1 cellular context compared by ENCODE assay signal in genomic region chr3:44649709-44650108, GRCh38.
TF ChIP-seq lines count a peak whose summit lies in the region.

No MANE protein-coding gene starts in this region.

TF ChIP-seq in H1, 55 proteins besides CTCF, POLR2A, EP300 and RAD21:
- no peak for TF ChIP-seq HDAC2 (IDR thresholded peaks at IDR 0.05; ENCODE audit: borderline replicate concordance in 1 of 2, low read depth in 2 of 2, low read length in 2 of 2)
- no peak for TF ChIP-seq GABPA (IDR thresholded peaks at IDR 0.05; ENCODE audit: borderline replicate concordance, insufficient read depth, low read length)
- TF ChIP-seq POLR2AphosphoS5 (IDR thresholded peaks at IDR 0.05; ENCODE audit: low read depth, low read length): no peak
- no peak for TF ChIP-seq TCF12 (IDR thresholded peaks at IDR 0.05; ENCODE audit: low read depth, low read length)
- TF ChIP-seq SAP30 (IDR thresholded peaks at IDR 0.05; ENCODE audit: insufficient read depth, insufficient replicate concordance, low read length): no peak
- no peak for TF ChIP-seq SIRT6 (IDR thresholded peaks at IDR 0.05; ENCODE audit: low read length)
- TF ChIP-seq YY1 (IDR thresholded peaks at IDR 0.05; ENCODE audit: low read depth, low read length): no peak
- TF ChIP-seq CTBP2 (IDR thresholded peaks at IDR 0.05; ENCODE audit: borderline replicate concordance, insufficient read depth, insufficient read length, low read length): no peak
- no peak for TF ChIP-seq CREB1 (IDR thresholded peaks at IDR 0.05)
- no peak for TF ChIP-seq TAF7 (optimal IDR thresholded peaks at IDR 0.05; ENCODE audit: borderline replicate concordance, low read depth, low read length)
- no peak for TF ChIP-seq EZH2 (IDR thresholded peaks at IDR 0.05; ENCODE audit: low read depth, low read length, severe bottlenecking)
- no peak for TF ChIP-seq JUND (IDR thresholded peaks at IDR 0.05; ENCODE audit: low read length)
- no peak for TF ChIP-seq GTF2F1 (IDR thresholded peaks at IDR 0.05; ENCODE audit: borderline replicate concordance, low read depth, low read length)
- TF ChIP-seq KDM5A (IDR thresholded peaks at IDR 0.05; ENCODE audit: low read length): no peak
- TF ChIP-seq USF2 (IDR thresholded peaks at IDR 0.05; ENCODE audit: low read length): no peak
TF ChIP-seq in H1: peak in this region for 0.
